In the genomic region with DNA sequence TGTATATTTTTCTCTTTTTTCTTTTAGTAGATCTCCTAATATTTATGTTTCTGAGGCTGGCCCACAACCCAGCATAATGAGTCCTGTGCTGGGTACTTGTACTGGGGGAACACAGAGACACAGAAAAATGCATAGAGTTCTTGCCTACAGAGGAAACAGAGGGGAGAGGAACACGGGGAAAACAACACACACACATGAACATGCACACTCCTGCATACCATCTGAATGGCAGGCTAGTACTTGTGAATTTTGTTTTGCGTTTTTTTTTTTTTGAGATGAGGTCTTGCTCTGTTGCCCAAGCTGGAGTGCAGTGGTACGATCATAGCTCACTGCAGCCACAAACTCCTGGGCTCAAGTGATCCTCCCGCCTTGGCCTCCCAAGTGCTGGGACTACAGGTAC, we compare ENCODE assay signal across 22 cellular contexts. TPM values are rescaled to one million over a fixed set of nuclear protein-coding genes. Genes with fewer than 3 reads are reported as not detected.
DNase-seq lines count a peak whose midpoint lies in the region; ATAC-seq, FAIRE-seq and TF ChIP-seq lines count a peak whose summit lies in the region.
"Had no signal": no experiment of that assay in that cellular context is flagged by ENCODE, and none has a peak within 500 bp of the region (broad histone marks: within the 10 kb centered on the region; RNA-seq: fewer than 3 reads in every experiment).

No MANE protein-coding gene starts in this region.

- H3K27ac Mint-ChIP-seq in CD8-positive, alpha-beta T cell = peak overlapping the region; percentile 80
- peak overlapping the region; percentile 77 for H3K27ac Mint-ChIP-seq in astrocyte (ENCODE audit: unreplicated experiment)
- H3K27ac Mint-ChIP-seq in naive thymus-derived CD4-positive, alpha-beta T cell = peak overlapping the region in 8 of 9 donors; percentile 27 to 96 (median 92)

- no peaks in the 10 kb centered on the region for H3K27me3 ChIP-seq in BLaER1
- no peaks in the 10 kb centered on the region for H3K27me3 ChIP-seq in CD8-positive, alpha-beta T cell (ENCODE audit: insufficient read depth, low read length)
- no peaks in the 10 kb centered on the region for H3K27me3 ChIP-seq in astrocyte (ENCODE audit: insufficient read depth, low read length)
- no peaks in the 10 kb centered on the region for H3K27me3 ChIP-seq in naive thymus-derived CD4-positive, alpha-beta T cell (ENCODE audit: control insufficient read depth in 2 of 2, insufficient read depth in 2 of 2, low read length in 2 of 2)

- H3K9me3 ChIP-seq in BLaER1 (peaks cover 6% of the 10 kb centered on the region; the same call in 1 of the 2 replicates), astrocyte (ENCODE audit: insufficient read depth, low read depth, low read length) (no peaks in the 10 kb centered on the region)
- H3K9me3 ChIP-seq in CD8-positive, alpha-beta T cell (ENCODE audit: low read length) = no peaks in the 10 kb centered on the region
- no peaks in the 10 kb centered on the region for H3K9me3 ChIP-seq in naive thymus-derived CD4-positive, alpha-beta T cell (ENCODE audit: control insufficient read depth in 2 of 3, low read length in 3 of 3)

- no peak for TF ChIP-seq CTCF in CD8-positive, alpha-beta T cell (IDR thresholded peaks at IDR 0.05)
- no peak for TF ChIP-seq CTCF in astrocyte (IDR thresholded peaks at IDR 0.05; ENCODE audit: insufficient read depth, low read depth, low read length)

- H3K36me3 Mint-ChIP-seq in CD8-positive, alpha-beta T cell = no peaks in the 10 kb centered on the region
- no peaks in the 10 kb centered on the region for H3K36me3 Mint-ChIP-seq in astrocyte (ENCODE audit: low read depth, unreplicated experiment)
- H3K36me3 Mint-ChIP-seq in naive thymus-derived CD4-positive, alpha-beta T cell = peaks cover 0 to 9% (median 3%) of the 10 kb centered on the region in 5 donors
- H3K36me3 Mint-ChIP-seq: CD4-positive, alpha-beta memory T cell had no signal

- ATAC-seq in CD8-positive, alpha-beta T cell = no peak
- no peak for ATAC-seq in naive thymus-derived CD4-positive, alpha-beta T cell
- ATAC-seq in GM19467 (IDR thresholded peaks at IDR 0.05; ENCODE audit: unreplicated experiment) = no peak
- ATAC-seq: GM12878 had no signal

- H3K9me3 Mint-ChIP-seq in CD8-positive, alpha-beta T cell = no peaks in the 10 kb centered on the region
- no peaks in the 10 kb centered on the region for H3K9me3 Mint-ChIP-seq in astrocyte (ENCODE audit: unreplicated experiment)
- H3K9me3 Mint-ChIP-seq in naive thymus-derived CD4-positive, alpha-beta T cell = peaks cover 0 to 3% (median 0%) of the 10 kb centered on the region in 11 donors
- H3K9me3 Mint-ChIP-seq: CD4-positive, alpha-beta memory T cell had no signal

- no peaks in the 10 kb centered on the region for H3K79me2 ChIP-seq in astrocyte (ENCODE audit: insufficient read depth, low read length)

- CTCF ChIA-PET in CD8-positive, alpha-beta T cell (lab: Charles Lee) = interaction anchor here (1.2 kb wide), 1 partner anchor 87 kb away, joined by 4 read pairs; no protein-coding TSS in a partner anchor
- CTCF ChIA-PET in naive thymus-derived CD4-positive, alpha-beta T cell (lab: Charles Lee) = no interaction called here

- H3K27me3 Mint-ChIP-seq in CD8-positive, alpha-beta T cell (ENCODE audit: low read depth) = no peaks in the 10 kb centered on the region
- no peaks in the 10 kb centered on the region for H3K27me3 Mint-ChIP-seq in astrocyte (ENCODE audit: low read depth, unreplicated experiment)
- no peaks in the 10 kb centered on the region for H3K27me3 Mint-ChIP-seq in naive thymus-derived CD4-positive, alpha-beta T cell
- H3K27me3 Mint-ChIP-seq: CD4-positive, alpha-beta memory T cell had no signal

- H4K20me1 ChIP-seq in BLaER1 (no peaks in the 10 kb centered on the region), astrocyte (ENCODE audit: insufficient read depth, low read length) (no peaks in the 10 kb centered on the region)

- H3K4me3 ChIP-seq in BLaER1 (no peak overlapping the region), astrocyte (ENCODE audit: insufficient read depth, low read depth, low read length) (no peak overlapping the region)
- no peak overlapping the region for H3K4me3 ChIP-seq in CD8-positive, alpha-beta T cell (ENCODE audit: low read depth, low read length)
- no peak overlapping the region for H3K4me3 ChIP-seq in naive thymus-derived CD4-positive, alpha-beta T cell (ENCODE audit: low read length)
- H3K4me3 ChIP-seq: GM12878 had no signal

- H3K4me2 ChIP-seq in BLaER1 = peak overlapping the region; percentile 94
- no peak overlapping the region for H3K4me2 ChIP-seq in astrocyte (ENCODE audit: low read length)

- H3K4me1 Mint-ChIP-seq in CD8-positive, alpha-beta T cell (ENCODE audit: low read depth) = peaks cover 46% of the 10 kb centered on the region
- H3K4me1 Mint-ChIP-seq in astrocyte (ENCODE audit: low read depth, unreplicated experiment) = peaks cover 34% of the 10 kb centered on the region
- H3K4me1 Mint-ChIP-seq in naive thymus-derived CD4-positive, alpha-beta T cell = peaks cover 22 to 70% (median 59%) of the 10 kb centered on the region in 7 donors

- no peak overlapping the region for H2AFZ ChIP-seq in astrocyte (ENCODE audit: low read depth, low read length)

- H3K4me1 ChIP-seq in BLaER1 = peaks cover 87% of the 10 kb centered on the region
- H3K4me1 ChIP-seq in CD8-positive, alpha-beta T cell (ENCODE audit: insufficient read depth, low read length) = peaks cover 26% of the 10 kb centered on the region
- peaks cover 13% of the 10 kb centered on the region for H3K4me1 ChIP-seq in astrocyte (ENCODE audit: insufficient read depth, low read length)
- peaks cover 0 to 27% of the 10 kb centered on the region in 2 donors for H3K4me1 ChIP-seq in naive thymus-derived CD4-positive, alpha-beta T cell (ENCODE audit: control insufficient read depth in 2 of 2, insufficient read depth in 2 of 2, low read length in 2 of 2)

- H3K4me3 Mint-ChIP-seq in CD8-positive, alpha-beta T cell = no peak overlapping the region
- no peak overlapping the region for H3K4me3 Mint-ChIP-seq in astrocyte (ENCODE audit: unreplicated experiment)
- peak overlapping the region in 3 of 10 donors; percentile 6 to 35 (median 27) for H3K4me3 Mint-ChIP-seq in naive thymus-derived CD4-positive, alpha-beta T cell
- H3K4me3 Mint-ChIP-seq: CD4-positive, alpha-beta memory T cell had no signal

- FAIRE-seq in astrocyte (lab: Jason Lieb, UNC) = no peak
- FAIRE-seq: GM12878, H54, RCC 7860 had no signal

- POLR2A ChIA-PET in CD8-positive, alpha-beta T cell (lab: Charles Lee) = interaction anchor here (0.9 to 1.0 kb wide), 2 partner anchors 9 to 54 kb away, joined by 3 read pairs; no protein-coding TSS in a partner anchor
- POLR2A ChIA-PET in naive thymus-derived CD4-positive, alpha-beta T cell (lab: Charles Lee) = interaction anchor here (0.9 to 8.6 kb wide), 3 partner anchors 9 to 28 kb away, joined by 3 to 97 read pairs (median 4); no protein-coding TSS in a partner anchor

- H3K36me3 ChIP-seq in BLaER1 = peaks cover 6% of the 10 kb centered on the region; the same call in 1 of the 2 replicates
- H3K36me3 ChIP-seq in CD8-positive, alpha-beta T cell (ENCODE audit: insufficient read depth, low read length) = no peaks in the 10 kb centered on the region
- no peaks in the 10 kb centered on the region for H3K36me3 ChIP-seq in astrocyte (ENCODE audit: insufficient read depth, low read length)
- no peaks in the 10 kb centered on the region for H3K36me3 ChIP-seq in naive thymus-derived CD4-positive, alpha-beta T cell (ENCODE audit: control insufficient read depth in 2 of 3, insufficient read depth in 3 of 3, low read length in 3 of 3)

- no peak for DNase-seq in CD8-positive, alpha-beta T cell
- no peak for DNase-seq in astrocyte (ENCODE audit: low read depth)
- DNase-seq in naive thymus-derived CD4-positive, alpha-beta T cell = no peak
- no peak for DNase-seq in NCI-H1417 (lab: John Stamatoyannopoulos, UW)
- DNase-seq in activated T-cell treated with anti-CD3 and anti-CD28 coated beads, Interleukin-2, amount 50 U/mL, for 48 hours = no peak
- DNase-seq: Calu3; CD4-positive, alpha-beta memory T cell; GF-D8; KG1; NCI-H1048; NCI-H1436 treated with DMSO at 0.1 percent for 48 hours; NCI-H2029; NCI-H2171 treated with DMSO at 0.1 percent for 48 hours; NCI-H446; NK-92 treated with Interleukin-12 subunit alpha and Interleukin-12 subunit beta, amount 100 ng/mL, for 24 hours; Right ventricle myocardium superior; SW 1271 had no signal

- H3K27ac ChIP-seq in BLaER1 (peak overlapping the region; percentile 99), astrocyte (ENCODE audit: low read depth, low read length) (no peak overlapping the region)
- H3K27ac ChIP-seq in CD8-positive, alpha-beta T cell (ENCODE audit: low read depth, low read length) = no peak overlapping the region
- H3K27ac ChIP-seq in naive thymus-derived CD4-positive, alpha-beta T cell (ENCODE audit: low read depth, low read length) = no peak overlapping the region

- no peak overlapping the region for H3K9ac ChIP-seq in BLaER1
- no peak overlapping the region for H3K9ac ChIP-seq in astrocyte (ENCODE audit: low read length)

- intact Hi-C loops in CD8-positive, alpha-beta T cell (cut with DNase I, micrococcal nuclease) = no loop called here
- intact Hi-C loops in naive thymus-derived CD4-positive, alpha-beta T cell (cut with micrococcal nuclease) = no loop called here

RNA-seq across cellular contexts. Expression of a gene that starts 21.2 kb away (rescaled TPM):
- 10 to 100 TPM; 28.1 to 29.2 TPM for total RNA-seq in CD8-positive, alpha-beta T cell
- 13.2 and 14.2 TPM in 2 replicates for total RNA-seq in astrocyte
- total RNA-seq in naive thymus-derived CD4-positive, alpha-beta T cell = 10 to 100 TPM; 22.2 to 65.3 (median 56.6) TPM
- polyA plus RNA-seq in naive thymus-derived CD4-positive, alpha-beta T cell = 1 to 10 TPM; 2.9 to 9.2 TPM
